7 cellular contexts compared by ENCODE assay signal in the genomic region with DNA sequence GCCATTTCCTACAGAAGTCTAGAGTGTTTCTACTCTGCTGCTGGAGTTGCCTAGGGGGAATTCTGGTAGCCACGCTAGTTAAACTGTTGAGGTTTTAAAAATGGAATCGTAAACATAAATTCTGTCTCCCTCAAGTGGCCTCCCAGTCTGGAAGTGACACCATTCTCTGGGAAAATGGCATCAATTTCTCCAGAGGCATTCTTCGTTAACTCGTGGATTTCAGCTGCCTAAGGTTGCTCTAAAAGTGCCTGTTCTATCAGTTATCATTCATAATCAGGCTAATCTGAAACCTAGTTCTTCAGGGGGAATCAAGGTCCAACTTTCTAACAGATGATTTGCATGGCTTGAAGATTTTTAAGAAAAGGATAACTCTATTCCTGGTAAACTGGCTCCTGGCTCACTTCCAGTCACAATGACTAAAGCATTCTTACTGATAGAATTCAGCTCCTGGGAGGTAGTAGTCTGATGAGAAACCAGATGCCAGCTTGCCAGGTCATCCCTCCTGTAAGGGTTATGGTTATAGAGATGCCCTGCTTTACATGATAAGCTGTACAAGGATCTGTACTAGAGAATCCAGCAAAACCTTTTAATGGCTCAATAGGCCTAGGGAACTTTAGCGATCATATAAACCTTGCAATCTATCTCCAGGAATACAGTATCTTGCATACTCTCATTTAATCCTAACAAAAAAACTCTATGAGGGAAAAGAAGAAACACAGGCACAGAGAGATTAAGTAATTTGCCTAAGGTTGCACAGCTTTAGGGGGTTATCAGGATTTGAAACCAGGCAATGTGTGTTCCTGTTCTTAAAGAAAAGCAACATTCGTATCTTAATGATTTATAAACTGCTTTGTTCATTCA. TPM values are rescaled to one million over a fixed set of nuclear protein-coding genes. Genes with fewer than 3 reads are reported as not detected.
DNase-seq lines count a peak whose midpoint lies in the region; ATAC-seq, FAIRE-seq and TF ChIP-seq lines count a peak whose summit lies in the region.

No MANE protein-coding gene starts in this region.

- H3K9ac ChIP-seq in K562 (ENCODE audit: insufficient read depth in 1 of 2, low read depth in 2 of 2, low read length in 2 of 2): peak overlapping the region; percentile 55 to 74

- BruUV-seq in K562 (replicated peaks; lab: Mats Ljungman, UMichigan): TSS peak; percentile 61

- POLR2A ChIA-PET in K562 (lab: Yijun Ruan, JAX): no interaction called here

- no peaks in the 10 kb centered on the region for H3K9me1 ChIP-seq in K562 (ENCODE audit: control insufficient read depth, insufficient read depth, low read length)

- H3K36me3 ChIP-seq in K562 (ENCODE audit: control insufficient read depth, insufficient read depth, low read length): peaks cover 27% of the 10 kb centered on the region; the same call in 2 of the 3 replicates

- no peak for ATAC-seq in K562

- DNase-seq in GM04504 (ENCODE audit: low read depth) (peak; percentile 78), NB4 (ENCODE audit: low read depth) (peak; percentile 6), K562 (ENCODE audit: extremely low read depth in 1 of 4, low spot score in 3 of 4) (peak; percentile 16 to 62 (median 22)), kidney tubule cell (ENCODE audit: low spot score) (peak; percentile 97), superior temporal gyrus (ENCODE audit: extremely low spot score) (peak; percentile 74), NCI-H748 (lab: John Stamatoyannopoulos, UW; ENCODE audit: unreplicated experiment) (no peak)
- no peak for DNase-seq in activated CD4-positive, CD25-positive, alpha-beta regulatory T cell (lab: John Stamatoyannopoulos, UW)

- in situ Hi-C loops in K562 (cut with MboI): no loop called here

- no peaks in the 10 kb centered on the region for H3K27me3 ChIP-seq in K562 (ENCODE audit: control insufficient read depth in 2 of 2, insufficient read depth in 2 of 2, low read length in 2 of 2)

- TF ChIP-seq EP300 in K562 (IDR thresholded peaks at IDR 0.05; ENCODE audit: low read length): no peak

- H2AFZ ChIP-seq in K562 (ENCODE audit: low read depth, low read length): peak overlapping the region; percentile 97; the same call in 1 of the 2 replicates

- H3K4me1 ChIP-seq in K562 (replicated peaks in 1 of 2; ENCODE audit: control insufficient read depth in 2 of 2, insufficient read depth in 2 of 2, low read length in 2 of 2): peaks cover 14 to 24% of the 10 kb centered on the region in 2 experiments; a peak in 4 of 5 replicates

- TF ChIP-seq CTCF in NB4 (IDR thresholded peaks at IDR 0.05; ENCODE audit: low read depth, low read length) (no peak), K562 (IDR thresholded peaks at IDR 0.05 in 2 of 3, conservative IDR thresholded peaks at IDR 0.05 in 1 of 3; ENCODE audit: insufficient read depth in 2 of 3, low read depth in 1 of 3, low read length in 3 of 3) (no peak)

- peak; percentile 40 for FAIRE-seq in K562 (lab: Jason Lieb, UNC)

- intact Hi-C loops in K562 (cut with micrococcal nuclease): no loop called here

- peak overlapping the region; percentile 93 for H3K27ac ChIP-seq in K562 (ENCODE audit: extremely low read depth, low read depth, low read length)

- CTCF ChIA-PET in K562 (lab: Yijun Ruan, JAX; ENCODE audit: low intra/inter-chr PET ratio): no interaction called here

- no peak for TF ChIP-seq POLR2A in NB4 (IDR thresholded peaks at IDR 0.05; ENCODE audit: extremely low read depth, insufficient read length)
- no peak for TF ChIP-seq POLR2A in K562 (conservative IDR thresholded peaks at IDR 0.05)

- H3K9me3 ChIP-seq in K562 (replicated peaks; ENCODE audit: control insufficient read depth, insufficient read depth, low read depth, low read length): no peaks in the 10 kb centered on the region

- peak overlapping the region; percentile 98 for H3K4me3 ChIP-seq in NB4 (ENCODE audit: low read depth, low read length)
- H3K4me3 ChIP-seq in K562: peak overlapping the region; percentile 75

- peaks cover 73% of the 10 kb centered on the region for H3K79me2 ChIP-seq in K562 (ENCODE audit: control insufficient read depth, insufficient read depth, low read length)

- 3% methylated on average over 6 of the region's 6 CpGs for WGBS in K562 (ENCODE audit: insufficient coverage, low coverage, missing lambda C conversion rate)

- TF ChIP-seq RAD21 in K562 (CRISPR knock-in tag; conservative IDR thresholded peaks at IDR 0.05 in 1 of 2, IDR thresholded peaks at IDR 0.05 in 1 of 2): no peak

- peak overlapping the region; percentile 98 for H3K4me2 ChIP-seq in K562 (ENCODE audit: insufficient read depth, low read length)

- H4K20me1 ChIP-seq in K562 (replicated peaks; ENCODE audit: control insufficient read depth, insufficient read depth, low read length): no peaks in the 10 kb centered on the region; the same call in none of the 2 replicates

TF ChIP-seq in K562, 482 proteins besides CTCF, POLR2A, EP300 and RAD21 (continues in another document):
- TF ChIP-seq MAFK (IDR thresholded peaks at IDR 0.05; ENCODE audit: low read length) (peak; percentile 54; the same call in 1 of the 2 replicates), POLR2AphosphoS5 (IDR thresholded peaks at IDR 0.05; ENCODE audit: control insufficient read depth, insufficient read depth, low read depth, low read length) (0 out of 2 replicates have a peak, but pooled peaks have one; percentile 18), MAFF (IDR thresholded peaks at IDR 0.05; ENCODE audit: low read length) (peak; percentile 47; the same call in 1 of the 2 replicates), ARID1B (IDR thresholded peaks at IDR 0.05) (peak; percentile 36; the same call in 1 of the 2 replicates), ZNF77 (CRISPR knock-in tag; IDR thresholded peaks at IDR 0.05) (no peak), ZNF717 (CRISPR knock-in tag; IDR thresholded peaks at IDR 0.05) (no peak), NFIC (IDR thresholded peaks at IDR 0.05) (peak; percentile 90), XRCC3 (IDR thresholded peaks at IDR 0.05) (no peak), RBM39 (optimal IDR thresholded peaks at IDR 0.05; ENCODE audit: low read depth, low read length) (no peak), C11orf30 (IDR thresholded peaks at IDR 0.05; ENCODE audit: low read depth) (peak; percentile 63)

RNA-seq across cellular contexts. Expression of a gene that starts 1.5 kb away (rescaled TPM):
- 50.0 and 99.2 TPM in 2 replicates for total RNA-seq in K562 (2011; cell fraction: chromatin; rRNA removed; ENCODE audit: low replicate concordance)
- total RNA-seq in K562 (2011; cell fraction: nucleolus; rRNA removed): 40.7 and 43.4 TPM in 2 replicates
- total RNA-seq in K562 (2011; cell fraction: nucleoplasm; rRNA removed): 49.0 and 65.7 TPM in 2 replicates
- total RNA-seq in K562 (2014; rRNA removed) (17.8 and 22.9 TPM in 2 replicates), K562 (2014; rRNA removed; fragmentation: Illumina TruSeq; extraction: Trizol) (14.3 and 16.0 TPM in 2 replicates), K562 (2015; rRNA removed; fragmentation: Illumina TruSeq; extraction: Trizol) (18.1 and 19.3 TPM in 2 replicates), K562 (2021) (19.0 and 20.6 TPM in 2 replicates)
- polyA plus RNA-seq in K562 (2011; rRNA removed) (31.3 and 36.5 TPM in 2 replicates), K562 (2014; fragmentation: Illumina TruSeq; extraction: Trizol) (11.3 and 12.8 TPM in 2 replicates), K562 (2014; fragmentation: Nextera tagmentation; extraction: Ambion mirVana) (10 to 100 TPM; 17.2 to 19.7 TPM), K562 (2014; rRNA removed) (28.2 and 33.0 TPM in 2 replicates)
- polyA plus RNA-seq in K562 (2011; cell fraction: cytosol; rRNA removed): 12.0 and 20.0 TPM in 2 replicates
- 82.1 and 111 TPM in 2 replicates for polyA plus RNA-seq in K562 (2011; cell fraction: nucleus; rRNA removed)
- 15.0 and 15.4 TPM in 2 replicates for polyA plus RNA-seq in K562 (2012)
- 22.8 and 30.6 TPM in 2 replicates for polyA minus RNA-seq in K562 (2011; rRNA and poly(A)+ RNA removed)
- 11.7 and 15.4 TPM in 2 replicates for polyA minus RNA-seq in K562 (2011; cell fraction: cytosol; rRNA and poly(A)+ RNA removed)
- polyA minus RNA-seq in K562 (2011; cell fraction: nucleus; rRNA and poly(A)+ RNA removed): 72.6 and 116 TPM in 2 replicates

RNA-seq across cellular contexts. Expression of a gene that starts 1.6 kb away (rescaled TPM):
- total RNA-seq in K562 (2011; cell fraction: chromatin; rRNA removed; ENCODE audit: low replicate concordance): 51.4 and 97.8 TPM in 2 replicates
- total RNA-seq in K562 (2011; cell fraction: nucleolus; rRNA removed): 38.9 and 48.3 TPM in 2 replicates
- total RNA-seq in K562 (2011; cell fraction: nucleoplasm; rRNA removed): 73.9 and 83.6 TPM in 2 replicates
- total RNA-seq in K562 (2014; rRNA removed) (19.7 and 24.9 TPM in 2 replicates), K562 (2014; rRNA removed; fragmentation: Illumina TruSeq; extraction: Trizol) (33.8 and 37.8 TPM in 2 replicates), K562 (2015; rRNA removed; fragmentation: Illumina TruSeq; extraction: Trizol) (26.9 and 30.3 TPM in 2 replicates), K562 (2021) (19.3 and 21.2 TPM in 2 replicates)
- polyA plus RNA-seq in K562 (2011; rRNA removed) (78.9 and 90.2 TPM in 2 replicates), K562 (2014; fragmentation: Illumina TruSeq; extraction: Trizol) (34.1 and 42.6 TPM in 2 replicates), K562 (2014; fragmentation: Nextera tagmentation; extraction: Ambion mirVana) (100 to 1,000 TPM; 114 to 119 TPM), K562 (2014; rRNA removed) (26.2 and 38.5 TPM in 2 replicates)
- polyA plus RNA-seq in K562 (2011; cell fraction: cytosol; rRNA removed): 61.5 and 93.3 TPM in 2 replicates
- polyA plus RNA-seq in K562 (2011; cell fraction: nucleus; rRNA removed): 73.3 and 78.6 TPM in 2 replicates
- 19.8 and 22.3 TPM in 2 replicates for polyA plus RNA-seq in K562 (2012)
- polyA minus RNA-seq in K562 (2011; rRNA and poly(A)+ RNA removed): 64.5 and 71.5 TPM in 2 replicates
- 19.7 and 20.2 TPM in 2 replicates for polyA minus RNA-seq in K562 (2011; cell fraction: cytosol; rRNA and poly(A)+ RNA removed)
- 31.1 and 43.5 TPM in 2 replicates for polyA minus RNA-seq in K562 (2011; cell fraction: nucleus; rRNA and poly(A)+ RNA removed)

RNA-seq across cellular contexts. Expression of a gene that starts 17.5 kb away (rescaled TPM):
- total RNA-seq in K562 (2011; cell fraction: chromatin; rRNA removed; ENCODE audit: low replicate concordance): 4.8 and 15.7 TPM in 2 replicates
- 2.8 and 3.4 TPM in 2 replicates for total RNA-seq in K562 (2011; cell fraction: nucleolus; rRNA removed)
- total RNA-seq in K562 (2011; cell fraction: nucleoplasm; rRNA removed): 4.6 and 6.6 TPM in 2 replicates
- total RNA-seq in K562 (2014; rRNA removed) (0.53 and 0.54 TPM in 2 replicates), K562 (2014; rRNA removed; fragmentation: Illumina TruSeq; extraction: Trizol) (1.0 and 1.1 TPM in 2 replicates), K562 (2015; rRNA removed; fragmentation: Illumina TruSeq; extraction: Trizol) (1.2 and 1.3 TPM in 2 replicates), K562 (2021) (0.98 and 1.2 TPM in 2 replicates)
- polyA plus RNA-seq in K562 (2011; rRNA removed) (1.0 and 1.2 TPM in 2 replicates), K562 (2014; fragmentation: Illumina TruSeq; extraction: Trizol) (0.60 and 0.82 TPM in 2 replicates), K562 (2014; fragmentation: Nextera tagmentation; extraction: Ambion mirVana) (under 1 TPM; 0.06 to 0.10 TPM), K562 (2014; rRNA removed) (1.6 and 1.7 TPM in 2 replicates)
- 0.37 and 0.42 TPM in 2 replicates for polyA plus RNA-seq in K562 (2011; cell fraction: cytosol; rRNA removed)
- polyA plus RNA-seq in K562 (2011; cell fraction: nucleus; rRNA removed): 5.2 and 5.5 TPM in 2 replicates
- polyA plus RNA-seq in K562 (2012): 0.52 and 0.82 TPM in 2 replicates
- 1.2 and 2.8 TPM in 2 replicates for polyA minus RNA-seq in K562 (2011; rRNA and poly(A)+ RNA removed)
- polyA minus RNA-seq in K562 (2011; cell fraction: cytosol; rRNA and poly(A)+ RNA removed): 0.29 and 0.73 TPM in 2 replicates
- 5.8 and 9.2 TPM in 2 replicates for polyA minus RNA-seq in K562 (2011; cell fraction: nucleus; rRNA and poly(A)+ RNA removed)

Comparison
In these comparisons a context has a peak if more than half of its experiments do, and no peak if none do; other contexts are left out.
1. DNase-seq: peak in GM04504 (single experiment), NB4 (single experiment), K562 (4 of 4), kidney tubule cell (single experiment) and superior temporal gyrus (single experiment); none in NCI-H748 (single experiment) and activated CD4-positive, CD25-positive, alpha-beta regulatory T cell (0 of 4).